In the genomic region with DNA sequence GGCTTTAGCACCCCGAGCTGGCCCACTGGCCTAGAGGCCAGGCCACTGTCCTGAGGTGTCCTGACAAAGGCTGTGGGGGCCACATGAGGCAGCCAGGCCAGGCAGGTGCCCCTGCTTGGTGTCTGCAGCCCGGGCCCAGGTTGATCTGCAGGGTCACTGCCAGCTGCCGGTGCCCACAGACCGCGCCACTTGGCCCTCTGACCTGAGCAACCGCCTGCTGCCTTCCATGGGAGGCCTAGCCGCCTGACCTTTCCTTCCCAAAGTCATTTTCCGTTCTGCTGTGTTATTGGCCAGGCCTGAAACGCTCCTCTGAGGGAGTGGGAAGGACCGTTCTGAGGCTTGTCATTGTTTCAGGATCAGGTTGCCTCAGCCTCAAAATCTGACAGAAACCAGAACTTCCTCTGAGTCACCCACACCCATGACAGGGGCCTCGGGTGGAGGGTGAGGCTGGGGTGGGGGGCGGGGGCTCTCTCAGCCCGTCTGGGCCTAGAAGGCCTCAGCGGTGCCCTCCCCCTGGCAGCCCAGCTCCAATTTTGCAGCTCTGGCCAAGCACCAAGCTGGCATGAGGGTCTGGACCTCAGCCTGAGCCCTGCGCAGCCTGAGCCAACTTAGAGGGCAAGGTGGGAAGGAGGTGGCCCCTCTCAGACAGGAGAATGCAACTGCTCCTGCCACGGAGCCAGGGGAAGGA, we compare ENCODE assay signal across 8 cellular contexts.
DNase-seq lines count a peak whose midpoint lies in the region; ATAC-seq and TF ChIP-seq lines count a peak whose summit lies in the region.

No MANE protein-coding gene starts in this region.

- CTCF ChIA-PET in CD8-positive, alpha-beta memory T cell (lab: Charles Lee): no interaction called here
- CTCF ChIA-PET in HCT116 (lab: Charles Lee) (interaction anchor here (1.4 kb wide), 1 partner anchor 279 kb away, joined by 7 read pairs; no protein-coding TSS in a partner anchor), PC-9 (lab: Charles Lee) (interaction anchor here (0.8 kb wide), 1 partner anchor 279 kb away, joined by 4 read pairs; no protein-coding TSS in a partner anchor), Caco-2 (lab: Charles Lee) (interaction anchor here (1.2 kb wide), 1 partner anchor 279 kb away, joined by 3 read pairs; no protein-coding TSS in a partner anchor)

- peaks cover 47% of the 10 kb centered on the region for H3K4me1 ChIP-seq in CD8-positive, alpha-beta memory T cell (ENCODE audit: insufficient read depth, low read length)
- H3K4me1 ChIP-seq in HCT116 (ENCODE audit: control insufficient read depth in 1 of 2, insufficient read depth in 2 of 2, low read length in 2 of 2) (peaks cover 3 to 14% of the 10 kb centered on the region in 2 experiments; a peak in 2 of 4 replicates), PC-9 (replicated peaks; ENCODE audit: insufficient read depth) (peaks cover 15% of the 10 kb centered on the region), right atrium auricular region (peaks cover 0 to 29% of the 10 kb centered on the region in 2 donors), Caco-2 (no peaks in the 10 kb centered on the region)

- ATAC-seq in HCT116: 0 out of 2 replicates have a peak, but pooled peaks have one; percentile 26

- H3K36me3 ChIP-seq in CD8-positive, alpha-beta memory T cell (ENCODE audit: insufficient read depth, low read length): no peaks in the 10 kb centered on the region
- H3K36me3 ChIP-seq in HCT116 (ENCODE audit: control insufficient read depth in 1 of 2, insufficient read depth in 2 of 2, low read length in 2 of 2): no peaks in the 10 kb centered on the region
- no peaks in the 10 kb centered on the region for H3K36me3 ChIP-seq in PC-9 (ENCODE audit: low read depth)
- H3K36me3 ChIP-seq in right atrium auricular region: no peaks in the 10 kb centered on the region
- no peaks in the 10 kb centered on the region for H3K36me3 ChIP-seq in Caco-2 (ENCODE audit: control insufficient read depth, insufficient read depth, low read length)

- BruUV-seq in HCT116 (replicated peaks; lab: Mats Ljungman, UMichigan): no TSS peak
- no TSS peak for BruUV-seq in PC-9 (replicated peaks; lab: Mats Ljungman, UMichigan)
- BruUV-seq in Caco-2 (replicated peaks; lab: Mats Ljungman, UMichigan): no TSS peak

- no peaks in the 10 kb centered on the region for H3K27me3 ChIP-seq in CD8-positive, alpha-beta memory T cell (ENCODE audit: insufficient read depth, low read length, poor library complexity, severe bottlenecking)
- no peaks in the 10 kb centered on the region for H3K27me3 ChIP-seq in HCT116 (ENCODE audit: insufficient read depth, low read length)
- no peaks in the 10 kb centered on the region for H3K27me3 ChIP-seq in PC-9 (ENCODE audit: insufficient read depth, low read depth)
- H3K27me3 ChIP-seq in right atrium auricular region: no peaks in the 10 kb centered on the region
- no peaks in the 10 kb centered on the region for H3K27me3 ChIP-seq in Caco-2 (replicated peaks; ENCODE audit: control insufficient read depth, insufficient read depth, low read length)

- H3K9ac ChIP-seq in HCT116 (ENCODE audit: low read length): no peak overlapping the region

- H3K9me3 Mint-ChIP-seq in CD8-positive, alpha-beta memory T cell: peaks cover 0 to 4% (median 0%) of the 10 kb centered on the region in 5 donors
- H3K9me3 Mint-ChIP-seq in activated naive CD8-positive, alpha-beta T cell (ENCODE audit: low read depth): no peaks in the 10 kb centered on the region
- H3K9me3 Mint-ChIP-seq in Caco-2 (ENCODE audit: unreplicated experiment): no peaks in the 10 kb centered on the region

- POLR2A ChIA-PET in CD8-positive, alpha-beta memory T cell (lab: Charles Lee): no interaction called here
- POLR2A ChIA-PET in HCT116 (lab: Charles Lee) (no interaction called here), PC-9 (lab: Charles Lee; ENCODE audit: unreplicated experiment) (no interaction called here), Caco-2 (lab: Charles Lee) (no interaction called here)

- H3K9me3 ChIP-seq in CD8-positive, alpha-beta memory T cell (ENCODE audit: low read length): no peaks in the 10 kb centered on the region
- H3K9me3 ChIP-seq in HCT116 (ENCODE audit: control insufficient read depth in 1 of 2, insufficient read depth in 1 of 2, low read depth in 1 of 2, low read length in 2 of 2) (no peaks in the 10 kb centered on the region), PC-9 (ENCODE audit: insufficient read depth, low read depth) (no peaks in the 10 kb centered on the region), right atrium auricular region (no peaks in the 10 kb centered on the region), Caco-2 (no peaks in the 10 kb centered on the region)

- TF ChIP-seq POLR2A in HCT116 (IDR thresholded peaks at IDR 0.05; ENCODE audit: borderline replicate concordance, extremely low read depth, insufficient read depth, insufficient read length): no peak

- peak overlapping the region; percentile 60 to 92 (median 86) for H3K27ac Mint-ChIP-seq in CD8-positive, alpha-beta memory T cell
- peak overlapping the region; percentile 87 for H3K27ac Mint-ChIP-seq in activated naive CD8-positive, alpha-beta T cell
- no peak overlapping the region for H3K27ac Mint-ChIP-seq in Caco-2 (ENCODE audit: unreplicated experiment)

- H3K4me2 ChIP-seq in HCT116 (ENCODE audit: low read length) (peak overlapping the region; percentile 14), PC-9 (peak overlapping the region; percentile 53)

- H3K79me2 ChIP-seq in HCT116 (ENCODE audit: insufficient read depth, low read length): no peaks in the 10 kb centered on the region
- H3K79me2 ChIP-seq in PC-9 (ENCODE audit: low read depth): no peaks in the 10 kb centered on the region

- H3F3A ChIP-seq in PC-9 (ENCODE audit: insufficient read depth, low read depth): no peaks in the 10 kb centered on the region

- H3K9me2 ChIP-seq in HCT116 (ENCODE audit: insufficient read depth) (no peaks in the 10 kb centered on the region), PC-9 (ENCODE audit: insufficient read depth) (no peaks in the 10 kb centered on the region)

- peaks cover 20 to 48% (median 26%) of the 10 kb centered on the region in 3 donors for H3K4me1 Mint-ChIP-seq in CD8-positive, alpha-beta memory T cell
- H3K4me1 Mint-ChIP-seq in activated naive CD8-positive, alpha-beta T cell (ENCODE audit: low read depth): peaks cover 71% of the 10 kb centered on the region
- H3K4me1 Mint-ChIP-seq in Caco-2 (ENCODE audit: low read depth, unreplicated experiment): no peaks in the 10 kb centered on the region

- RAD21 ChIA-PET in HCT116 (lab: Charles Lee; ENCODE audit: low non-redundant PET in 1 of 2, low total read pairs in 2 of 2, uncharacterized antibody in 2 of 2, unreplicated experiment in 2 of 2): interaction anchor here in 1 of 2 experiments (1.4 kb wide), 1 partner anchor 279 kb away, joined by 7 read pairs; no protein-coding TSS in a partner anchor

- peak in 1 of 5 donors; percentile 41 for DNase-seq in CD8-positive, alpha-beta memory T cell
- DNase-seq in HCT116 (ENCODE audit: low read depth, low spot score): no peak
- peak; percentile 58 to 69 for DNase-seq in PC-9
- peak; percentile 77 for DNase-seq in right atrium auricular region (ENCODE audit: low spot score)
- DNase-seq in stimulated activated CD4-positive, alpha-beta T cell treated with anti-CD3 and anti-CD28 coated beads, Interleukin-1b, Interleukin-23, amount 100 ng/mL, for 48 hours: peak; percentile 72
- DNase-seq in Caco-2: no peak
- DNase-seq in ureter (ENCODE audit: low spot score): no peak

- intact Hi-C loops in HCT116 (cut with micrococcal nuclease): loop anchor here (5.0 kb wide), 1 partner anchor 277 kb away; no protein-coding TSS in a partner anchor
- intact Hi-C loops in PC-9 (cut with micrococcal nuclease; ENCODE audit: unreplicated experiment): no loop called here
- intact Hi-C loops in Caco-2 (cut with micrococcal nuclease; ENCODE audit: unreplicated experiment): no loop called here

- peak overlapping the region in 5 of 7 donors; percentile 33 to 77 (median 68) for H3K4me3 Mint-ChIP-seq in CD8-positive, alpha-beta memory T cell
- peak overlapping the region; percentile 68 for H3K4me3 Mint-ChIP-seq in activated naive CD8-positive, alpha-beta T cell
- no peak overlapping the region for H3K4me3 Mint-ChIP-seq in Caco-2 (ENCODE audit: unreplicated experiment)

- no peak for TF ChIP-seq RAD21 in HCT116 (IDR thresholded peaks at IDR 0.05; ENCODE audit: low read depth)

- TF ChIP-seq CTCF in HCT116 (IDR thresholded peaks at IDR 0.05 in 2 of 3, conservative IDR thresholded peaks at IDR 0.05 in 1 of 3; ENCODE audit: borderline replicate concordance in 1 of 3, insufficient read depth in 1 of 3, low read depth in 2 of 3, low read length in 2 of 3) (no peak), PC-9 (conservative IDR thresholded peaks at IDR 0.05) (no peak), right atrium auricular region (IDR thresholded peaks at IDR 0.05) (no peak), Caco-2 (IDR thresholded peaks at IDR 0.05; ENCODE audit: insufficient read depth in 1 of 2, low read depth in 1 of 2, low read length in 1 of 2, severe bottlenecking in 1 of 2, unreplicated experiment in 1 of 2) (no peak)

- no peaks in the 10 kb centered on the region for H4K20me1 ChIP-seq in HCT116 (ENCODE audit: insufficient read depth)
- no peaks in the 10 kb centered on the region for H4K20me1 ChIP-seq in PC-9 (ENCODE audit: insufficient read depth)

- peaks cover 6 to 19% of the 10 kb centered on the region in 2 donors for H3K27me3 Mint-ChIP-seq in CD8-positive, alpha-beta memory T cell
- no peaks in the 10 kb centered on the region for H3K27me3 Mint-ChIP-seq in activated naive CD8-positive, alpha-beta T cell
- peaks cover 3% of the 10 kb centered on the region for H3K27me3 Mint-ChIP-seq in Caco-2 (ENCODE audit: insufficient read depth, unreplicated experiment)

- peak overlapping the region; percentile 5 for H3K4me3 ChIP-seq in CD8-positive, alpha-beta memory T cell (ENCODE audit: low read length)
- H3K4me3 ChIP-seq in HCT116 (replicated peaks in 1 of 2; ENCODE audit: low read depth in 1 of 2, low read length in 2 of 2) (no peak overlapping the region), PC-9 (no peak overlapping the region), right atrium auricular region (no peak overlapping the region), Caco-2 (ENCODE audit: low read depth, low read length) (no peak overlapping the region)

- no peak overlapping the region for H3K27ac ChIP-seq in CD8-positive, alpha-beta memory T cell (ENCODE audit: low read depth, low read length)
- H3K27ac ChIP-seq in HCT116 (ENCODE audit: low read depth, low read length): no peak overlapping the region
- peak overlapping the region; percentile 61 for H3K27ac ChIP-seq in PC-9
- peak overlapping the region; percentile 76 to 84 for H3K27ac ChIP-seq in right atrium auricular region

- no peaks in the 10 kb centered on the region for H3K36me3 Mint-ChIP-seq in CD8-positive, alpha-beta memory T cell
- no peaks in the 10 kb centered on the region for H3K36me3 Mint-ChIP-seq in activated naive CD8-positive, alpha-beta T cell
- H3K36me3 Mint-ChIP-seq in Caco-2 (ENCODE audit: insufficient read depth, unreplicated experiment): no peaks in the 10 kb centered on the region

- H2AFZ ChIP-seq in HCT116 (ENCODE audit: low read depth, low read length, poor library complexity, severe bottlenecking): no peak overlapping the region
- H2AFZ ChIP-seq in PC-9: peak overlapping the region; percentile 55; the same call in 1 of the 2 replicates

Comparison
In these comparisons a context has a peak if more than half of its experiments do, and no peak if none do; other contexts are left out.
1. DNase-seq: peak in PC-9 (2 of 2), right atrium auricular region (single experiment) and stimulated activated CD4-positive, alpha-beta T cell treated with anti-CD3 and anti-CD28 coated beads, Interleukin-1b, Interleukin-23, amount 100 ng/mL, for 48 hours (single experiment); none in HCT116 (single experiment), Caco-2 (0 of 2) and ureter (single experiment).
2. H3K27ac ChIP-seq: peak in PC-9 (single experiment) and right atrium auricular region (2 of 2); none in CD8-positive, alpha-beta memory T cell (single experiment) and HCT116 (single experiment).